In genomic region chr15:66591322-66591862, GRCh38 we compare ENCODE assay signal across 21 cellular contexts.
DNase-seq lines count a peak whose midpoint lies in the region; ATAC-seq lines count a peak whose summit lies in the region.
"Had no signal": no experiment of that assay in that cellular context is flagged by ENCODE, and none has a peak within 500 bp of the region (broad histone marks: within the 10 kb centered on the region; RNA-seq: fewer than 3 reads in every experiment).

No MANE protein-coding gene starts in this region.

- DNase-seq in SIG-M5 treated with dmso at 0.1 percent for 504 hours (lab: John Stamatoyannopoulos, UW; ENCODE audit: unreplicated experiment) (peak; percentile 5), SIG-M5 (lab: John Stamatoyannopoulos, UW) (no peak), Kasumi-1 (lab: John Stamatoyannopoulos, UW) (peak; percentile 5 to 21), islet precursor cell (peak; percentile 36), SW480 (ENCODE audit: low spot score) (no peak), NCI-H226 (no peak), germinal center (ENCODE audit: low spot score) (no peak)
- no peak for DNase-seq in stimulated activated effector memory CD8-positive, alpha-beta T cell treated with anti-CD3 and anti-CD28 coated beads, Interleukin-12 subunit alpha, Interleukin-12 subunit beta, amount 100 ng/mL, for 72 hours (ENCODE audit: low spot score in 2 of 2)
- DNase-seq: 8988T; Caco-2; CD4-positive, alpha-beta memory T cell; H9; KG1; NCI-H1092 treated with DMSO at 0.1 percent for 48 hours; NCI-H1436 treated with DMSO at 0.1 percent for 48 hours; NCI-H2029; NCI-H526 treated with DMSO at 0.1 percent for 48 hours; Right ventricle myocardium superior; RPMI8226 had no signal

- H3K9me3 Mint-ChIP-seq in stimulated activated effector memory CD8-positive, alpha-beta T cell treated with anti-CD3 and anti-CD28 coated beads, Interleukin-12 subunit alpha, Interleukin-12 subunit beta, amount 100 ng/mL, for 72 hours, result no peaks in the 10 kb centered on the region
- H3K9me3 Mint-ChIP-seq: CD4-positive, alpha-beta memory T cell; GM23338; H9 had no signal

- no peaks in the 10 kb centered on the region for H3K4me1 Mint-ChIP-seq in stimulated activated effector memory CD8-positive, alpha-beta T cell treated with anti-CD3 and anti-CD28 coated beads, Interleukin-12 subunit alpha, Interleukin-12 subunit beta, amount 100 ng/mL, for 72 hours
- H3K4me1 Mint-ChIP-seq: CD4-positive, alpha-beta memory T cell had no signal

- peak; percentile 21 for ATAC-seq in stimulated activated effector memory CD8-positive, alpha-beta T cell treated with anti-CD3 and anti-CD28 coated beads, Interleukin-12 subunit alpha, Interleukin-12 subunit beta, amount 100 ng/mL, for 72 hours
- ATAC-seq: GM12878, GM23338 had no signal

- no peaks in the 10 kb centered on the region for H3K36me3 Mint-ChIP-seq in stimulated activated effector memory CD8-positive, alpha-beta T cell treated with anti-CD3 and anti-CD28 coated beads, Interleukin-12 subunit alpha, Interleukin-12 subunit beta, amount 100 ng/mL, for 72 hours
- H3K36me3 Mint-ChIP-seq: CD4-positive, alpha-beta memory T cell had no signal

- H3K27ac Mint-ChIP-seq in stimulated activated effector memory CD8-positive, alpha-beta T cell treated with anti-CD3 and anti-CD28 coated beads, Interleukin-12 subunit alpha, Interleukin-12 subunit beta, amount 100 ng/mL, for 72 hours, result no peak overlapping the region
- H3K27ac Mint-ChIP-seq: CD4-positive, alpha-beta memory T cell; GM23338 had no signal

- H3K4me3 Mint-ChIP-seq in stimulated activated effector memory CD8-positive, alpha-beta T cell treated with anti-CD3 and anti-CD28 coated beads, Interleukin-12 subunit alpha, Interleukin-12 subunit beta, amount 100 ng/mL, for 72 hours, result no peak overlapping the region
- H3K4me3 Mint-ChIP-seq: CD4-positive, alpha-beta memory T cell; GM23338; H9 had no signal

Comparison
In these comparisons a context has a peak if more than half of its experiments do, and no peak if none do; other contexts are left out.
1. DNase-seq: peak in SIG-M5 treated with dmso at 0.1 percent for 504 hours (single experiment), Kasumi-1 (2 of 2) and islet precursor cell (single experiment); none in SIG-M5 (single experiment), stimulated activated effector memory CD8-positive, alpha-beta T cell treated with anti-CD3 and anti-CD28 coated beads, Interleukin-12 subunit alpha, Interleukin-12 subunit beta, amount 100 ng/mL, for 72 hours (0 of 2), SW480 (single experiment), NCI-H226 (single experiment) and germinal center (single experiment).